ENCODE assay signal across 19 cellular contexts in genomic region chr18:58937913-58938312, GRCh38.
DNase-seq lines count a peak whose midpoint lies in the region; ATAC-seq and TF ChIP-seq lines count a peak whose summit lies in the region.
"Had no signal": no experiment of that assay in that cellular context is flagged by ENCODE, and none has a peak within 500 bp of the region (broad histone marks: within the 10 kb centered on the region; RNA-seq: fewer than 3 reads in every experiment).

No MANE protein-coding gene starts in this region.

- peak overlapping the region; percentile 67 for H3K27ac Mint-ChIP-seq in dendritic cell treated with granulocyte-macrophage colony-stimulating factor and Interleukin-4, amounts not matched to agents 40 ng/mL and 50 ng/mL, for 4 days
- H3K27ac Mint-ChIP-seq in Calu3 (ENCODE audit: unreplicated experiment) = no peak overlapping the region
- H3K27ac Mint-ChIP-seq in stimulated activated effector memory CD8-positive, alpha-beta T cell treated with anti-CD3 and anti-CD28 coated beads, Interleukin-12 subunit alpha, Interleukin-12 subunit beta, amount 100 ng/mL, for 72 hours = no peak overlapping the region
- H3K27ac Mint-ChIP-seq in activated naive CD4-positive, alpha-beta T cell treated with anti-CD3 and anti-CD28 coated beads for 36 hours = no peak overlapping the region
- H3K27ac Mint-ChIP-seq: activated CD8-positive, alpha-beta T cell treated with anti-CD3 and anti-CD28 coated beads, Interleukin-2, amount 10 ng/mL, durations not matched to agents 7 days and 5 days; activated T-helper 2 cell treated with anti-CD3 and anti-CD28 coated beads, Interferon-gamma antibody, Interleukin-2, Interleukin-4, amounts not matched to agents 10 μg/mL and 5 μg/mL and 100 μg/mL, durations not matched to agents 14 hours and 24 hours and 36 hours had no signal

- intact Hi-C loops in dendritic cell treated with granulocyte-macrophage colony-stimulating factor and Interleukin-4, amounts not matched to agents 40 ng/mL and 50 ng/mL, for 4 days (cut with micrococcal nuclease) = no loop called here
- intact Hi-C loops in prostate gland (cut with DNase I) (no loop called here), Calu3 (cut with micrococcal nuclease; ENCODE audit: unreplicated experiment) (no loop called here)
- intact Hi-C loops in activated naive CD4-positive, alpha-beta T cell treated with anti-CD3 and anti-CD28 coated beads for 36 hours (cut with micrococcal nuclease) = no loop called here

- no peaks in the 10 kb centered on the region for H3K9me2 ChIP-seq in DOHH2 (replicated peaks; ENCODE audit: control insufficient read depth, low read length)

- H3K4me3 ChIP-seq in DOHH2 (ENCODE audit: low read length) (no peak overlapping the region), prostate gland (no peak overlapping the region)
- H3K4me3 ChIP-seq: lung, right atrium auricular region, SJSA1, transverse colon had no signal

- H3K4me2 ChIP-seq in DOHH2 (ENCODE audit: low read length) = peak overlapping the region; percentile 52; the same call in 1 of the 2 replicates

- H3K27me3 ChIP-seq in DOHH2 (ENCODE audit: control insufficient read depth, low read length) (no peaks in the 10 kb centered on the region), prostate gland (replicated peaks; ENCODE audit: insufficient read depth) (no peaks in the 10 kb centered on the region)
- H3K27me3 ChIP-seq: BE2C, right atrium auricular region, SJSA1, transverse colon had no signal

- WGBS in prostate gland = 61% methylated on average over 3 of the region's 3 CpGs

- BruUV-seq in Calu3 (replicated peaks; lab: Mats Ljungman, UMichigan) = no TSS peak

- H3K9me3 ChIP-seq in DOHH2 (ENCODE audit: control insufficient read depth, insufficient read depth, low read length) = peaks cover 4% of the 10 kb centered on the region; the same call in 1 of the 2 replicates
- no peaks in the 10 kb centered on the region for H3K9me3 ChIP-seq in prostate gland
- H3K9me3 ChIP-seq: BE2C, right atrium auricular region, SJSA1, transverse colon had no signal

- TF ChIP-seq POLR2A in prostate gland (IDR thresholded peaks at IDR 0.05) = no peak

- TF ChIP-seq CTCF in DOHH2 (IDR thresholded peaks at IDR 0.05; ENCODE audit: low read depth, low read length, poor library complexity, severe bottlenecking) (no peak), prostate gland (IDR thresholded peaks at IDR 0.05) (no peak), Calu3 (IDR thresholded peaks at IDR 0.05; ENCODE audit: unreplicated experiment) (no peak)

- H3K27ac ChIP-seq in DOHH2 (ENCODE audit: low read depth, low read length) = peak overlapping the region; percentile 42
- H3K27ac ChIP-seq in prostate gland = peak overlapping the region; percentile 4 to 63

- DNase-seq in MV-4-11 (lab: John Stamatoyannopoulos, UW) (peak; percentile 37), prostate gland (ENCODE audit: low spot score) (no peak), amygdala (lab: John Stamatoyannopoulos, UW) (no peak), Calu3 (no peak)
- DNase-seq in stimulated activated effector memory CD8-positive, alpha-beta T cell treated with anti-CD3 and anti-CD28 coated beads, Interleukin-12 subunit alpha, Interleukin-12 subunit beta, amount 100 ng/mL, for 72 hours (ENCODE audit: low spot score in 2 of 2) = no peak
- no peak for DNase-seq in activated naive CD4-positive, alpha-beta T cell treated with anti-CD3 and anti-CD28 coated beads for 36 hours
- DNase-seq: activated CD8-positive, alpha-beta T cell treated with anti-CD3 and anti-CD28 coated beads, Interleukin-2, amount 10 ng/mL, durations not matched to agents 7 days and 5 days; BE2C; DMS53; effector CD4-positive, alpha-beta T cell; NCI-H1105; NCI-H2171 treated with DMSO at 0.1 percent for 48 hours; transverse colon had no signal

- H3K27me3 Mint-ChIP-seq in dendritic cell treated with granulocyte-macrophage colony-stimulating factor and Interleukin-4, amounts not matched to agents 40 ng/mL and 50 ng/mL, for 4 days = no peaks in the 10 kb centered on the region
- no peaks in the 10 kb centered on the region for H3K27me3 Mint-ChIP-seq in Calu3 (ENCODE audit: unreplicated experiment)
- H3K27me3 Mint-ChIP-seq in activated naive CD4-positive, alpha-beta T cell treated with anti-CD3 and anti-CD28 coated beads for 36 hours (ENCODE audit: low read depth) = peaks cover 11% of the 10 kb centered on the region

- H4K20me1 ChIP-seq in DOHH2 (ENCODE audit: control insufficient read depth, insufficient read depth, low read depth, low read length) = no peaks in the 10 kb centered on the region

- H3K36me3 ChIP-seq in DOHH2 (ENCODE audit: control insufficient read depth, low read length) (peaks cover 68% of the 10 kb centered on the region), prostate gland (no peaks in the 10 kb centered on the region)
- H3K36me3 ChIP-seq: transverse colon had no signal

- no peaks in the 10 kb centered on the region for H3K9me3 Mint-ChIP-seq in dendritic cell treated with granulocyte-macrophage colony-stimulating factor and Interleukin-4, amounts not matched to agents 40 ng/mL and 50 ng/mL, for 4 days
- H3K9me3 Mint-ChIP-seq in Calu3 (ENCODE audit: low read depth, unreplicated experiment) = no peaks in the 10 kb centered on the region
- no peaks in the 10 kb centered on the region for H3K9me3 Mint-ChIP-seq in stimulated activated effector memory CD8-positive, alpha-beta T cell treated with anti-CD3 and anti-CD28 coated beads, Interleukin-12 subunit alpha, Interleukin-12 subunit beta, amount 100 ng/mL, for 72 hours
- H3K9me3 Mint-ChIP-seq in activated naive CD4-positive, alpha-beta T cell treated with anti-CD3 and anti-CD28 coated beads for 36 hours = no peaks in the 10 kb centered on the region
- H3K9me3 Mint-ChIP-seq: activated T-helper 2 cell treated with anti-CD3 and anti-CD28 coated beads, Interferon-gamma antibody, Interleukin-2, Interleukin-4, amounts not matched to agents 10 μg/mL and 5 μg/mL and 100 μg/mL, durations not matched to agents 14 hours and 24 hours and 36 hours had no signal

- peaks cover 31% of the 10 kb centered on the region for H3K4me1 Mint-ChIP-seq in dendritic cell treated with granulocyte-macrophage colony-stimulating factor and Interleukin-4, amounts not matched to agents 40 ng/mL and 50 ng/mL, for 4 days (ENCODE audit: low read depth)
- peaks cover 21% of the 10 kb centered on the region for H3K4me1 Mint-ChIP-seq in Calu3 (ENCODE audit: low read depth, unreplicated experiment)
- H3K4me1 Mint-ChIP-seq in stimulated activated effector memory CD8-positive, alpha-beta T cell treated with anti-CD3 and anti-CD28 coated beads, Interleukin-12 subunit alpha, Interleukin-12 subunit beta, amount 100 ng/mL, for 72 hours = no peaks in the 10 kb centered on the region
- peaks cover 5% of the 10 kb centered on the region for H3K4me1 Mint-ChIP-seq in activated naive CD4-positive, alpha-beta T cell treated with anti-CD3 and anti-CD28 coated beads for 36 hours (ENCODE audit: low read depth)

- H3F3A ChIP-seq in DOHH2 (ENCODE audit: control insufficient read depth, insufficient read depth) = peaks cover 14% of the 10 kb centered on the region

- H3K36me3 Mint-ChIP-seq in dendritic cell treated with granulocyte-macrophage colony-stimulating factor and Interleukin-4, amounts not matched to agents 40 ng/mL and 50 ng/mL, for 4 days (ENCODE audit: low read depth) = peaks cover 16% of the 10 kb centered on the region
- H3K36me3 Mint-ChIP-seq in Calu3 (ENCODE audit: insufficient read depth, unreplicated experiment) = peaks cover 65% of the 10 kb centered on the region
- H3K36me3 Mint-ChIP-seq in stimulated activated effector memory CD8-positive, alpha-beta T cell treated with anti-CD3 and anti-CD28 coated beads, Interleukin-12 subunit alpha, Interleukin-12 subunit beta, amount 100 ng/mL, for 72 hours = peaks cover 24% of the 10 kb centered on the region
- peaks cover 2% of the 10 kb centered on the region for H3K36me3 Mint-ChIP-seq in activated naive CD4-positive, alpha-beta T cell treated with anti-CD3 and anti-CD28 coated beads for 36 hours (ENCODE audit: low read depth)

- H3K79me2 ChIP-seq in DOHH2 (ENCODE audit: control insufficient read depth, low read length) = peaks cover 21% of the 10 kb centered on the region

- peaks cover 54% of the 10 kb centered on the region for H3K4me1 ChIP-seq in DOHH2 (ENCODE audit: control insufficient read depth, low read length)
- peaks cover 11% of the 10 kb centered on the region for H3K4me1 ChIP-seq in prostate gland (replicated peaks)
- H3K4me1 ChIP-seq: BE2C had no signal

- no peak overlapping the region for H3K4me3 Mint-ChIP-seq in dendritic cell treated with granulocyte-macrophage colony-stimulating factor and Interleukin-4, amounts not matched to agents 40 ng/mL and 50 ng/mL, for 4 days
- no peak overlapping the region for H3K4me3 Mint-ChIP-seq in Calu3 (ENCODE audit: low read depth, unreplicated experiment)
- H3K4me3 Mint-ChIP-seq in stimulated activated effector memory CD8-positive, alpha-beta T cell treated with anti-CD3 and anti-CD28 coated beads, Interleukin-12 subunit alpha, Interleukin-12 subunit beta, amount 100 ng/mL, for 72 hours = no peak overlapping the region
- no peak overlapping the region for H3K4me3 Mint-ChIP-seq in activated naive CD4-positive, alpha-beta T cell treated with anti-CD3 and anti-CD28 coated beads for 36 hours
- H3K4me3 Mint-ChIP-seq: activated CD8-positive, alpha-beta T cell treated with anti-CD3 and anti-CD28 coated beads, Interleukin-2, amount 10 ng/mL, durations not matched to agents 7 days and 5 days had no signal

- CTCF ChIA-PET in Calu3 (lab: Charles Lee) = interaction anchor here (0.7 to 1.2 kb wide), 2 partner anchors 152 to 385 kb away, joined by 3 to 4 read pairs; no protein-coding TSS in a partner anchor
- CTCF ChIA-PET in activated naive CD4-positive, alpha-beta T cell treated with anti-CD3 and anti-CD28 coated beads for 36 hours (lab: Charles Lee) = no interaction called here

- no peak for ATAC-seq in stimulated activated effector memory CD8-positive, alpha-beta T cell treated with anti-CD3 and anti-CD28 coated beads, Interleukin-12 subunit alpha, Interleukin-12 subunit beta, amount 100 ng/mL, for 72 hours
- ATAC-seq: activated CD8-positive, alpha-beta T cell treated with anti-CD3 and anti-CD28 coated beads, Interleukin-2, amount 10 ng/mL, durations not matched to agents 7 days and 5 days had no signal
